ENCODE assay signal across 17 cellular contexts in the genomic region with DNA sequence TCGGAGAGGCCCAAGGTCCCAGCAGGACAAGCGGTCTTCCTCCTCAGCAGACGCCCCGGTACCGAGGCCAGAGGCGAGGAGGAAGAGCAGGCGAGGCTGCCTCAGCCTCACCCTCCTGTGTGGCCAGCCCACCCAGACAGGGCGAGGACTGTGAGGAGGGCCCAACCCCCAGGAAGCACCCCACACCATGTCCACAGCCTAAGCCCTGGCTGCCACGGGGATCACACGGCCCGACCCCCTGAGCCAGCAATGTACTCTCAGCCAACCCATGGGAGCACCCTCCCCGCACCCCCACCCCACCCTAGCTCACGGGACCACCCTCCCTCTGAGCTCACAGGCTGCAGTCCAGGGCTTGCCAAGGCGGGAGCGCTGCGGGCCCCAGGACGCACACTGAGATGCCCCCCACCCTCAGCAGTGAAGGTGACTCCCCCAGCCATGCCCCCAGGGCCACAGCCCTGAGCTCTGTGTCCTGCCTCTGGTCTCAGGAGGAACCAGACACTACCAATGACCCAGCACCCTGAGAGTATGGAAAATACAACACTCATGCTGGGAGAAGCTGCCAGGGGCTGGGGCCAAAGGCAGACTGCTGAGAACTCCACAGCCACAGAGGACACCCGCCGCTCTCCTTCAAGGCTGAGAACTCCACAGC.
DNase-seq lines count a peak whose midpoint lies in the region; ATAC-seq and TF ChIP-seq lines count a peak whose summit lies in the region.
"Had no signal": no experiment of that assay in that cellular context is flagged by ENCODE, and none has a peak within 500 bp of the region (broad histone marks: within the 10 kb centered on the region; RNA-seq: fewer than 3 reads in every experiment).

No MANE protein-coding gene starts in this region.

- H3K9me2 ChIP-seq in OCI-LY1 (ENCODE audit: low read depth, low read length), result no peaks in the 10 kb centered on the region

- peaks cover 14% of the 10 kb centered on the region for H3K4me1 Mint-ChIP-seq in stimulated activated naive CD8-positive, alpha-beta T cell treated with anti-CD3 and anti-CD28 coated beads, Interleukin-15, amount 100 ng/mL, for 72 hours
- H3K4me1 Mint-ChIP-seq in naive thymus-derived CD4-positive, alpha-beta T cell, result peaks cover 6 to 15% (median 10%) of the 10 kb centered on the region in 7 donors
- H3K4me1 Mint-ChIP-seq in osteocyte (ENCODE audit: unreplicated experiment), result peaks cover 4% of the 10 kb centered on the region
- H3K4me1 Mint-ChIP-seq: H9 had no signal

- no peaks in the 10 kb centered on the region for H3K27me3 ChIP-seq in OCI-LY1 (ENCODE audit: insufficient read depth, low read length)
- no peaks in the 10 kb centered on the region for H3K27me3 ChIP-seq in naive thymus-derived CD4-positive, alpha-beta T cell (ENCODE audit: control insufficient read depth in 2 of 2, insufficient read depth in 2 of 2, low read length in 2 of 2)

- no peaks in the 10 kb centered on the region for H3K9me3 ChIP-seq in OCI-LY1 (ENCODE audit: low read length)
- no peaks in the 10 kb centered on the region for H3K9me3 ChIP-seq in naive thymus-derived CD4-positive, alpha-beta T cell (ENCODE audit: control insufficient read depth in 2 of 3, low read length in 3 of 3)

- H3K4me1 ChIP-seq in OCI-LY1 (ENCODE audit: insufficient read depth, low read length, severe bottlenecking), result peaks cover 17% of the 10 kb centered on the region
- peaks cover 0 to 3% of the 10 kb centered on the region in 2 donors for H3K4me1 ChIP-seq in naive thymus-derived CD4-positive, alpha-beta T cell (ENCODE audit: control insufficient read depth in 2 of 2, insufficient read depth in 2 of 2, low read length in 2 of 2)

- H3K79me2 ChIP-seq in OCI-LY1 (ENCODE audit: insufficient read depth, low read length), result no peaks in the 10 kb centered on the region

- DNase-seq in stimulated activated naive CD8-positive, alpha-beta T cell treated with anti-CD3 and anti-CD28 coated beads, Interleukin-15, amount 100 ng/mL, for 72 hours, result no peak
- DNase-seq in stimulated activated naive CD8-positive, alpha-beta T cell treated with anti-CD3 and anti-CD28 coated beads, Interleukin-15, Interleukin-2, amounts not matched to agents 100 U/mL and 50 U/mL, for 24 hours, result no peak
- no peak for DNase-seq in naive thymus-derived CD4-positive, alpha-beta T cell
- DNase-seq in AG08396 (ENCODE audit: low spot score) (no peak), osteocyte (ENCODE audit: extremely low spot score, unreplicated experiment) (no peak)
- DNase-seq: DMS 273 treated with DMSO at 0.1 percent for 48 hours; H9; MV-4-11; NCI-H1436; NCI-H2081 treated with DMSO at 0.1 percent for 48 hours; NCI-H2227 treated with DMSO at 0.1 percent for 48 hours; NCI-H526; NK-92 treated with Interleukin-12 subunit alpha and Interleukin-12 subunit beta, amount 100 ng/mL, for 24 hours; PC-3 had no signal

- peak overlapping the region; percentile 57 for H3K27ac ChIP-seq in OCI-LY1 (ENCODE audit: low read depth, low read length, poor library complexity, severe bottlenecking)
- H3K27ac ChIP-seq in naive thymus-derived CD4-positive, alpha-beta T cell (ENCODE audit: low read depth, low read length), result peak overlapping the region; percentile 61
- H3K27ac ChIP-seq: SK-N-MC had no signal

- peak overlapping the region; percentile 56 for H3K4me2 ChIP-seq in OCI-LY1 (ENCODE audit: low read length)

- H3K4me3 ChIP-seq in OCI-LY1 (ENCODE audit: low read depth, low read length, poor library complexity, severe bottlenecking), result peak overlapping the region; percentile 50
- H3K4me3 ChIP-seq in naive thymus-derived CD4-positive, alpha-beta T cell (ENCODE audit: low read length), result no peak overlapping the region
- H3K4me3 ChIP-seq: SK-N-MC had no signal

- peaks cover 0 to 23% (median 1%) of the 10 kb centered on the region in 5 donors for H3K36me3 Mint-ChIP-seq in naive thymus-derived CD4-positive, alpha-beta T cell
- H3K36me3 Mint-ChIP-seq in osteocyte (ENCODE audit: unreplicated experiment), result peaks cover 28% of the 10 kb centered on the region

- H3K9me3 Mint-ChIP-seq in stimulated activated naive CD8-positive, alpha-beta T cell treated with anti-CD3 and anti-CD28 coated beads, Interleukin-15, amount 100 ng/mL, for 72 hours, result no peaks in the 10 kb centered on the region
- H3K9me3 Mint-ChIP-seq in naive thymus-derived CD4-positive, alpha-beta T cell, result no peaks in the 10 kb centered on the region
- H3K9me3 Mint-ChIP-seq in osteocyte (ENCODE audit: unreplicated experiment), result no peaks in the 10 kb centered on the region
- H3K9me3 Mint-ChIP-seq: H9 had no signal

- H4K20me1 ChIP-seq in OCI-LY1 (ENCODE audit: insufficient read depth, low read length), result no peaks in the 10 kb centered on the region

- H3K36me3 ChIP-seq in OCI-LY1 (ENCODE audit: insufficient read depth, low read length), result peaks cover 12% of the 10 kb centered on the region
- H3K36me3 ChIP-seq in naive thymus-derived CD4-positive, alpha-beta T cell (ENCODE audit: control insufficient read depth in 2 of 3, insufficient read depth in 3 of 3, low read length in 3 of 3), result peaks cover 0 to 13% (median 0%) of the 10 kb centered on the region in 3 experiments

- H3K9ac ChIP-seq in OCI-LY1 (ENCODE audit: low read length), result peak overlapping the region; percentile 67

- H3F3A ChIP-seq in OCI-LY1 (ENCODE audit: insufficient read depth, low read length), result no peaks in the 10 kb centered on the region

- CTCF ChIA-PET in naive thymus-derived CD4-positive, alpha-beta T cell (lab: Charles Lee), result no interaction called here

- intact Hi-C loops in naive thymus-derived CD4-positive, alpha-beta T cell (cut with micrococcal nuclease), result no loop called here

- TF ChIP-seq CTCF in OCI-LY1 (IDR thresholded peaks at IDR 0.05; ENCODE audit: low read length) (no peak), osteocyte (IDR thresholded peaks at IDR 0.05) (no peak)

- POLR2A ChIA-PET in naive thymus-derived CD4-positive, alpha-beta T cell (lab: Charles Lee), result no interaction called here

- peak; percentile 49 for ATAC-seq in stimulated activated naive CD8-positive, alpha-beta T cell treated with anti-CD3 and anti-CD28 coated beads, Interleukin-15, amount 100 ng/mL, for 72 hours
- ATAC-seq in stimulated activated naive CD8-positive, alpha-beta T cell treated with anti-CD3 and anti-CD28 coated beads, Interleukin-15, Interleukin-2, amounts not matched to agents 100 U/mL and 50 U/mL, for 24 hours, result no peak
- no peak for ATAC-seq in naive thymus-derived CD4-positive, alpha-beta T cell
- no peak for ATAC-seq in GM21367 (IDR thresholded peaks at IDR 0.05; ENCODE audit: unreplicated experiment)
- ATAC-seq: PC-3 had no signal

- H3K27ac Mint-ChIP-seq in stimulated activated naive CD8-positive, alpha-beta T cell treated with anti-CD3 and anti-CD28 coated beads, Interleukin-15, amount 100 ng/mL, for 72 hours, result peak overlapping the region; percentile 67 to 95
- peak overlapping the region in 4 of 9 donors; percentile 22 to 92 (median 63) for H3K27ac Mint-ChIP-seq in naive thymus-derived CD4-positive, alpha-beta T cell
- H3K27ac Mint-ChIP-seq in osteocyte (ENCODE audit: unreplicated experiment), result no peak overlapping the region

- H3K27me3 Mint-ChIP-seq in stimulated activated naive CD8-positive, alpha-beta T cell treated with anti-CD3 and anti-CD28 coated beads, Interleukin-15, amount 100 ng/mL, for 72 hours, result no peaks in the 10 kb centered on the region
- no peaks in the 10 kb centered on the region for H3K27me3 Mint-ChIP-seq in naive thymus-derived CD4-positive, alpha-beta T cell
- no peaks in the 10 kb centered on the region for H3K27me3 Mint-ChIP-seq in osteocyte (ENCODE audit: unreplicated experiment)

- H2AFZ ChIP-seq in OCI-LY1 (ENCODE audit: low read length), result no peak overlapping the region

- H3K4me3 Mint-ChIP-seq in stimulated activated naive CD8-positive, alpha-beta T cell treated with anti-CD3 and anti-CD28 coated beads, Interleukin-15, amount 100 ng/mL, for 72 hours, result peak overlapping the region; percentile 84 to 87
- peak overlapping the region in 2 of 10 donors; percentile 73 to 81 for H3K4me3 Mint-ChIP-seq in naive thymus-derived CD4-positive, alpha-beta T cell
- no peak overlapping the region for H3K4me3 Mint-ChIP-seq in osteocyte (ENCODE audit: unreplicated experiment)
- H3K4me3 Mint-ChIP-seq: H9 had no signal
